ENCODE assay signal across 27 cellular contexts in genomic region chr14:87640553-87640952, GRCh38.
"Had no signal": no experiment of that assay in that cellular context is flagged by ENCODE, and none has a peak within 500 bp of the region (broad histone marks: within the 10 kb centered on the region; RNA-seq: fewer than 3 reads in every experiment).

No MANE protein-coding gene starts in this region.

- H3K9me3 ChIP-seq: ascending aorta had no signal

- H3K27ac ChIP-seq: ascending aorta, cardiac muscle cell, VCaP had no signal

- FAIRE-seq: bronchial epithelial cell, TTC549 had no signal

- H3K4me3 ChIP-seq: ascending aorta, cardiac muscle cell had no signal

- H3K36me3 ChIP-seq: ascending aorta, cardiac muscle cell had no signal

- H3K27me3 ChIP-seq: ascending aorta, cardiac muscle cell had no signal

- H3K4me1 ChIP-seq: ascending aorta had no signal

- DNase-seq: activated B cell treated with CpG ODN at 0.5 μM for 24 hours; activated CD4-positive, alpha-beta memory T cell treated with anti-CD3 and anti-CD28 coated beads for 36 hours; activated CD4-positive, alpha-beta T cell treated with anti-CD3 and anti-CD28 coated beads for 4 hours; activated CD4-positive, alpha-beta T cell treated with anti-CD3 and anti-CD28 coated beads, Interleukin-2, amount 10 ng/mL, durations not matched to agents 24 days and 14 days; activated CD4-positive, alpha-beta T cell treated with anti-CD3 and anti-CD28 coated beads, Interleukin-2, amount 50 U/mL, for 1 hour; activated CD4-positive, alpha-beta T cell treated with anti-CD3 and anti-CD28 coated beads, Interleukin-2, amount 50 U/mL, for 4 hours; activated CD4-positive, CD25-positive, alpha-beta regulatory T cell treated with anti-CD3 and anti-CD28 coated beads, Interleukin-2, amount 50 U/mL, for 72 hours; activated CD8-positive, alpha-beta memory T cell treated with anti-CD3 and anti-CD28 coated beads, Interleukin-2, amount 50 U/mL, for 4 hours; activated CD8-positive, alpha-beta T cell treated with anti-CD3 and anti-CD28 coated beads for 36 hours; activated effector memory CD4-positive, alpha-beta T cell treated with Interleukin-2 at 50 U/mL for 16 hours; activated gamma-delta T cell; activated naive CD4-positive, alpha-beta T cell treated with anti-CD3 and anti-CD28 coated beads, Interleukin-2, amount 10 ng/mL, durations not matched to agents 7 days and 5 days; activated naive CD4-positive, alpha-beta T cell treated with Interleukin-2 at 50 U/mL for 16 hours; activated naive CD8-positive, alpha-beta T cell treated with anti-CD3 and anti-CD28 coated beads, Interleukin-2, amount 10 ng/mL, durations not matched to agents 7 days and 5 days; activated naive CD8-positive, alpha-beta T cell treated with anti-CD3 and anti-CD28 coated beads, Interleukin-2, amount 50 U/mL, for 24 hours; activated T-cell treated with anti-CD3 and anti-CD28 coated beads for 4 hours; activated T-cell treated with anti-CD3 and anti-CD28 coated beads, Interleukin-2, amount 50 U/mL, for 1 hour; activated T-cell treated with anti-CD3 and anti-CD28 coated beads, Interleukin-2, amount 50 U/mL, for 4 hours; caudate nucleus; cerebellar nuclear complex; T-helper 2 cell; T-helper 9 cell had no signal

- ATAC-seq: activated CD8-positive, alpha-beta T cell treated with anti-CD3 and anti-CD28 coated beads for 36 hours; activated naive CD8-positive, alpha-beta T cell treated with anti-CD3 and anti-CD28 coated beads, Interleukin-2, amount 50 U/mL, for 24 hours; activated T-cell treated with anti-CD3 and anti-CD28 coated beads, Interleukin-2, amount 50 U/mL, for 4 hours had no signal
